In genomic region chr11:33777906-33778305, GRCh38 we compare ENCODE assay signal across 3 cellular contexts.
TF ChIP-seq lines count a peak whose summit lies in the region.

No MANE protein-coding gene starts in this region.

TF ChIP-seq in SK-N-SH, 30 proteins besides CTCF, POLR2A, EP300 and RAD21:
- TF ChIP-seq FOSL2 (IDR thresholded peaks at IDR 0.05; ENCODE audit: borderline replicate concordance, low read depth) (no peak), NFIC (IDR thresholded peaks at IDR 0.05; ENCODE audit: borderline replicate concordance) (no peak)

TF ChIP-seq in SK-N-SH treated with all-trans-retinoic acid at 6 μM for 48 hours, 23 proteins besides CTCF, POLR2A, EP300 and RAD21:
- no peak for TF ChIP-seq ZFP30 (CRISPR knock-in tag; IDR thresholded peaks at IDR 0.05)
- TF ChIP-seq CSDC2 (CRISPR knock-in tag; IDR thresholded peaks at IDR 0.05) = no peak
- TF ChIP-seq ISL1 (CRISPR knock-in tag; IDR thresholded peaks at IDR 0.05) = no peak
- no peak for TF ChIP-seq SNAI2 (CRISPR knock-in tag; IDR thresholded peaks at IDR 0.05)
- no peak for TF ChIP-seq POU6F1 (CRISPR knock-in tag; IDR thresholded peaks at IDR 0.05; ENCODE audit: borderline replicate concordance, low read depth)
- no peak for TF ChIP-seq TOX (CRISPR knock-in tag; IDR thresholded peaks at IDR 0.05; ENCODE audit: borderline replicate concordance)

TF ChIP-seq in IMR-90, 13 proteins besides CTCF, POLR2A, EP300 and RAD21:
- no peak for TF ChIP-seq NFE2L2 (IDR thresholded peaks at IDR 0.05; ENCODE audit: low read depth, low read length)
- no peak for TF ChIP-seq ELK1 (IDR thresholded peaks at IDR 0.05; ENCODE audit: borderline replicate concordance, low read depth, low read length)
- TF ChIP-seq MXI1 (IDR thresholded peaks at IDR 0.05; ENCODE audit: borderline replicate concordance, low read depth, low read length) = no peak
- TF ChIP-seq MAZ (IDR thresholded peaks at IDR 0.05; ENCODE audit: borderline replicate concordance, low read depth, low read length) = no peak
- no peak for TF ChIP-seq MAFK (IDR thresholded peaks at IDR 0.05; ENCODE audit: low read depth, low read length)
- TF ChIP-seq RFX5 (IDR thresholded peaks at IDR 0.05; ENCODE audit: low read depth, low read length) = no peak
- no peak for TF ChIP-seq FOS (IDR thresholded peaks at IDR 0.05; ENCODE audit: low read depth, low read length)
- no peak for TF ChIP-seq CEBPB (IDR thresholded peaks at IDR 0.05; ENCODE audit: low read depth, low read length)
- no peak for TF ChIP-seq USF2 (IDR thresholded peaks at IDR 0.05; ENCODE audit: low read depth, low read length)
- no peak for TF ChIP-seq BHLHE40 (IDR thresholded peaks at IDR 0.05; ENCODE audit: low read depth, low read length)
- no peak for TF ChIP-seq CHD1 (IDR thresholded peaks at IDR 0.05; ENCODE audit: low read depth, low read length)
- TF ChIP-seq SMC3 (IDR thresholded peaks at IDR 0.05; ENCODE audit: low read depth, low read length) = no peak
- no peak for TF ChIP-seq RCOR1 (IDR thresholded peaks at IDR 0.05; ENCODE audit: insufficient replicate concordance, low read length)
